Comparison of ENCODE assay signal across 9 cellular contexts in genomic region chr1:21322681-21323016, GRCh38. TPM values are rescaled to one million over a fixed set of nuclear protein-coding genes. Genes with fewer than 3 reads are reported as not detected.
DNase-seq lines count a peak whose midpoint lies in the region; ATAC-seq and TF ChIP-seq lines count a peak whose summit lies in the region.
"Had no signal": no experiment of that assay in that cellular context is flagged by ENCODE, and none has a peak within 500 bp of the region (broad histone marks: within the 10 kb centered on the region; RNA-seq: fewer than 3 reads in every experiment).

No MANE protein-coding gene starts in this region.

- H3K9me3 ChIP-seq in esophagus (ENCODE audit: control insufficient read depth in 2 of 2, insufficient read depth in 1 of 2, low read depth in 1 of 2, low read length in 1 of 2) (no peaks in the 10 kb centered on the region), prostate gland (no peaks in the 10 kb centered on the region)

- no peak for TF ChIP-seq POLR2A in prostate gland (IDR thresholded peaks at IDR 0.05)

- ATAC-seq in GM19467 (IDR thresholded peaks at IDR 0.05; ENCODE audit: unreplicated experiment) (no peak), GM21786 (IDR thresholded peaks at IDR 0.05; ENCODE audit: unreplicated experiment) (no peak), GM21737 (IDR thresholded peaks at IDR 0.05; ENCODE audit: unreplicated experiment) (no peak)

- peak; percentile 74 for DNase-seq in CMK (ENCODE audit: low read depth)
- DNase-seq in RPMI7951 (ENCODE audit: low read depth) = peak; percentile 72
- DNase-seq in prostate gland (ENCODE audit: low spot score) = no peak
- DNase-seq in stimulated activated naive CD4-positive, alpha-beta T cell (lab: John Stamatoyannopoulos, UW) = no peak
- DNase-seq: NCI-H146 had no signal

- intact Hi-C loops in prostate gland (cut with DNase I) = no loop called here

- H3K27ac ChIP-seq in esophagus (ENCODE audit: low read depth in 2 of 2, low read length in 1 of 2) = peak overlapping the region; percentile 42 to 63
- peak overlapping the region; percentile 42 to 53 for H3K27ac ChIP-seq in prostate gland

- H3K4me3 ChIP-seq in esophagus (ENCODE audit: low read depth in 1 of 2, low read length in 2 of 2) (no peak overlapping the region), prostate gland (no peak overlapping the region)

- WGBS in esophagus, 2 donors = 52 to 62% methylated on average over 6 of the region's 6 CpGs
- 53% methylated on average over 6 of the region's 6 CpGs for WGBS in prostate gland

- no peak for TF ChIP-seq CTCF in prostate gland (IDR thresholded peaks at IDR 0.05)

- H3K4me1 ChIP-seq in esophagus (ENCODE audit: control insufficient read depth in 2 of 2, insufficient read depth in 2 of 2, low read length in 1 of 2) (peaks cover 25 to 26% of the 10 kb centered on the region in 2 donors), prostate gland (replicated peaks) (peaks cover 39% of the 10 kb centered on the region)

- no peaks in the 10 kb centered on the region for H3K36me3 ChIP-seq in esophagus (ENCODE audit: control insufficient read depth in 2 of 2, insufficient read depth in 2 of 2, low read length in 1 of 2)
- no peaks in the 10 kb centered on the region for H3K36me3 ChIP-seq in prostate gland

- H3K27me3 ChIP-seq in esophagus (ENCODE audit: control insufficient read depth in 1 of 2, insufficient read depth in 2 of 2, low read length in 2 of 2) (no peaks in the 10 kb centered on the region), prostate gland (replicated peaks; ENCODE audit: insufficient read depth) (no peaks in the 10 kb centered on the region)

RNA-seq across cellular contexts. Expression of gene ECE1, which starts 32.4 kb away (rescaled TPM):
- total RNA-seq in RPMI7951 (2014; rRNA removed; shearing (Covaris generic)) = 112 and 131 TPM in 2 replicates
- polyA plus RNA-seq in esophagus = 10 to 100 TPM; 12.4 to 14.2 TPM
- total RNA-seq in prostate gland = 100 to 1,000 TPM; 113 to 146 TPM

Comparison
In these comparisons a context has a peak if more than half of its experiments do, and no peak if none do; other contexts are left out.
1. DNase-seq: peak in CMK (single experiment) and RPMI7951 (single experiment); none in prostate gland (single experiment) and stimulated activated naive CD4-positive, alpha-beta T cell (0 of 6).